In the genomic region with DNA sequence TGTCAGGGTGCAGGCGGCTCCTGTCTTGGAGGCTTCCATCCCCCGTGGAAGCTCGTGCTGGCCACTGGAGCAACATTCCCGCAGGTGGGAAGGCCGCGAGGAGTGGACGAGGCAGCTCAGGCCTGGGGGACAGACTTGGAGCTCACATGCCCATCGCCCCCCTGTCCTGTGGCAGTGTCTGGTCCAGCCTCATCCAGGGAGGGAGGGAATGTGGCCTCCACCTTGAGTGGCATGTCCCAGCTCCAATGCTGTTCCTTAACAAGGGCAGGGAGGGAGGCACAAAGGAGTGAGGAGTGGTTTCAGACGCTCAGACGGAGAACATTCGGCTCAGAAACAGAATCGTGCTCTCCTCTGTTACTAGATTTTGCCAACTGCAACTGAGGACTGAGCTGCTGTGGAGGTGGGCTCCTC, we compare ENCODE assay signal across 8 cellular contexts.
A peak's percentile ranks its signal among the peaks of the same experiment; 100 is the strongest.
DNase-seq lines count a peak whose midpoint lies in the region; ATAC-seq and TF ChIP-seq lines count a peak whose summit lies in the region.

No MANE protein-coding gene starts in this region.

- H3K27me3 Mint-ChIP-seq in endodermal cell (ENCODE audit: insufficient read depth) = no peaks in the 10 kb centered on the region
- H3K27me3 Mint-ChIP-seq in type B pancreatic cell = no peaks in the 10 kb centered on the region

- WGBS in endodermal cell (ENCODE audit: insufficient coverage in 1 of 2, insufficient read length in 1 of 2), 2 experiments = 71 to 79% methylated on average over 11 to 12 of the region's 12 CpGs

- no peaks in the 10 kb centered on the region for H3K9me3 ChIP-seq in cardiac muscle cell (ENCODE audit: low read depth)
- no peaks in the 10 kb centered on the region for H3K9me3 ChIP-seq in endodermal cell (ENCODE audit: control insufficient read depth, low read length)

- H3K27ac ChIP-seq in cardiac muscle cell (peak overlapping the region; percentile 75), RWPE1 (peak overlapping the region; percentile 91), endodermal cell (ENCODE audit: low read depth, low read length) (peak overlapping the region; percentile 91)

- H3K27ac Mint-ChIP-seq in endodermal cell = peak overlapping the region; percentile 99
- peak overlapping the region; percentile 87 for H3K27ac Mint-ChIP-seq in type B pancreatic cell

- peak overlapping the region; percentile 65 for H3K9ac ChIP-seq in endodermal cell (ENCODE audit: extremely low read depth, low read length, poor library complexity, severe bottlenecking)

- CTCF ChIA-PET in RWPE1 (lab: Yijun Ruan, JAX) = interaction anchor here (0.7 kb wide), 1 partner anchor 248 kb away, joined by 3 read pairs; no protein-coding TSS in a partner anchor

- POLR2A ChIA-PET in RWPE1 (lab: Yijun Ruan, JAX; ENCODE audit: low non-redundant PET) = no interaction called here

- H3K9me3 Mint-ChIP-seq in endodermal cell = no peaks in the 10 kb centered on the region
- H3K9me3 Mint-ChIP-seq in type B pancreatic cell = no peaks in the 10 kb centered on the region

- TF ChIP-seq CTCF in cardiac muscle cell (IDR thresholded peaks at IDR 0.05; ENCODE audit: low read depth, low read length) = no peak
- no peak for TF ChIP-seq CTCF in RWPE1 (conservative IDR thresholded peaks at IDR 0.05; ENCODE audit: low read depth)
- TF ChIP-seq CTCF in endodermal cell (conservative IDR thresholded peaks at IDR 0.05) = no peak
- TF ChIP-seq CTCF in type B pancreatic cell (conservative IDR thresholded peaks at IDR 0.05) = no peak

- peak overlapping the region; percentile 54 for H3K4me3 Mint-ChIP-seq in endodermal cell
- peak overlapping the region; percentile 84 for H3K4me3 Mint-ChIP-seq in type B pancreatic cell

- intact Hi-C loops in Right ventricle myocardium inferior (cut with DNase I) = loop anchor here (5.0 kb wide), 1 partner anchor 45 kb away; no protein-coding TSS in a partner anchor

- peaks cover 17% of the 10 kb centered on the region for H3K36me3 Mint-ChIP-seq in endodermal cell (ENCODE audit: low read depth)
- H3K36me3 Mint-ChIP-seq in type B pancreatic cell = peaks cover 4% of the 10 kb centered on the region

- H3K4me1 ChIP-seq in cardiac muscle cell (ENCODE audit: low read depth) (peaks cover 5% of the 10 kb centered on the region), endodermal cell (ENCODE audit: control insufficient read depth, insufficient read depth, low read length) (peaks cover 25% of the 10 kb centered on the region)

- no peak for ATAC-seq in Right ventricle myocardium inferior
- ATAC-seq in GM21619 (IDR thresholded peaks at IDR 0.05; ENCODE audit: unreplicated experiment) = no peak

- H3K4me3 ChIP-seq in cardiac muscle cell = no peak overlapping the region
- H3K4me3 ChIP-seq in endodermal cell (ENCODE audit: low read length) = peak overlapping the region; percentile 74

- no peaks in the 10 kb centered on the region for H3K36me3 ChIP-seq in cardiac muscle cell
- H3K36me3 ChIP-seq in endodermal cell (ENCODE audit: control insufficient read depth, insufficient read depth, low read length) = peaks cover 4% of the 10 kb centered on the region

- no peaks in the 10 kb centered on the region for H3K27me3 ChIP-seq in cardiac muscle cell
- H3K27me3 ChIP-seq in endodermal cell (ENCODE audit: control insufficient read depth, insufficient read depth, low read length, poor library complexity, severe bottlenecking) = no peaks in the 10 kb centered on the region

- DNase-seq in cardiac muscle cell (ENCODE audit: low read depth in 1 of 2, low spot score in 1 of 2) = peak; percentile 11 to 75
- no peak for DNase-seq in Right ventricle myocardium inferior (ENCODE audit: missing footprints)
- no peak for DNase-seq in RWPE1 (ENCODE audit: low spot score)
- DNase-seq in endodermal cell = peak; percentile 91
- DNase-seq in middle frontal gyrus (ENCODE audit: extremely low spot score, low spot score) = peak; percentile 36
- DNase-seq in type B pancreatic cell (ENCODE audit: extremely low spot score, unreplicated experiment) = no peak
- DNase-seq in Kasumi-1 (lab: John Stamatoyannopoulos, UW) = no peak

- H3K4me1 Mint-ChIP-seq in endodermal cell (peaks cover 35% of the 10 kb centered on the region), type B pancreatic cell (ENCODE audit: unreplicated experiment) (peaks cover 45% of the 10 kb centered on the region)

Comparison
In these comparisons a context has a peak if more than half of its experiments do, and no peak if none do; other contexts are left out.
1. DNase-seq: peak in cardiac muscle cell (2 of 2), endodermal cell (single experiment) and middle frontal gyrus (single experiment); none in Right ventricle myocardium inferior (single experiment), RWPE1 (single experiment), type B pancreatic cell (single experiment) and Kasumi-1 (0 of 2).
2. Peak in every context shown above with its lines, with median percentiles within 50 percentile points of each other: H3K27ac ChIP-seq.